In the genomic region with DNA sequence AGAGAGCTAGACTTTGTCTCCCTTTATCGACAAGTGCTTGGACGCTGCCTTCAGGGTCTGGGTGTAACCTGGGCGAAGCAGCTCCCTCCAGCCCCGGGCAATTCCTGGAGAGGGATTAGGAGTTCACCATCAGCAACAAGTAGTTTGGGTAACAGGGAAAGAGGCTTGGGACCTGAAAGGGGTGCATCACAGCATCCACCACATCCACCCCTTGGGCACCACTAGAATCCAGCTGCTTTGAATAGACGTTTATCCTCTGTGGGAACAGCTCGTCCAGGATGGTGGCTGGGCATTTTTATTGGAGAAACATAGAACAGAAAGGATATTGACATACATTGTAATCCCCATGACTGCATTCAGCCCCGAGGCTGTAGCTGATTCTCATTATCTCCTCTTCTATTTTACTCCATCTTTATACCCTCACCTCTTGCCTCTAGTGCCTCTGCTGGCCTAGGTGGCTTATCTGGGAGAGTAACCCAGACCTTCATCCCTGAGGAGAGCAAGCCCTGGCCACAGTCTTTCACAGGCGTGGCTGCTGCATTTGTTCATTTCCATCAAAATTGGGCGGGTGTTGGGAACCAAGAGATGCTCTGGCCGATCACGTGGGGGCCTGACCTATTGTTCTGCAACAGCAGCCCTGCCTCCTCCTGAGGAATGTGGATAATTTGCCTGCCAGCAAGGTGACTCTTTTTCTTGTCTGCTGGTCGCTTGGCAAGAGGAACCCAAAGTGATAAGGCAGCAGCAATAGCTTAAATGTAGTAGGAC, we compare ENCODE assay signal across 20 cellular contexts.
DNase-seq lines count a peak whose midpoint lies in the region; ATAC-seq and TF ChIP-seq lines count a peak whose summit lies in the region.
"Had no signal": no experiment of that assay in that cellular context is flagged by ENCODE, and none has a peak within 500 bp of the region (broad histone marks: within the 10 kb centered on the region; RNA-seq: fewer than 3 reads in every experiment).

No MANE protein-coding gene starts in this region.

- H3K9me3 ChIP-seq in HUES6 (ENCODE audit: control insufficient read depth, insufficient read depth, low read depth, low read length) (no peaks in the 10 kb centered on the region), SK-N-MC (ENCODE audit: low read depth, low read length) (no peaks in the 10 kb centered on the region), mesenchymal stem cell (ENCODE audit: control insufficient read depth, low read length) (no peaks in the 10 kb centered on the region), ovary (no peaks in the 10 kb centered on the region)
- H3K9me3 ChIP-seq: Peyer's patch had no signal

- H3K79me1 ChIP-seq in mesenchymal stem cell (replicated peaks; ENCODE audit: low read length, poor library complexity, severe bottlenecking) = no peaks in the 10 kb centered on the region

- H3K4me3 ChIP-seq in HUES6 (ENCODE audit: low read depth, low read length) = no peak overlapping the region
- peak overlapping the region; percentile 72; the same call in 1 of the 2 replicates for H3K4me3 ChIP-seq in SK-N-MC
- no peak overlapping the region for H3K4me3 ChIP-seq in mesenchymal stem cell (ENCODE audit: insufficient read depth in 1 of 2, low read depth in 1 of 2, low read length in 2 of 2)
- H3K4me3 ChIP-seq in ovary = no peak overlapping the region
- H3K4me3 ChIP-seq: GM23248, Peyer's patch had no signal

- no peaks in the 10 kb centered on the region for H3K27me3 ChIP-seq in HUES6 (ENCODE audit: control insufficient read depth, insufficient read depth, low read length)
- peaks cover 0 to 45% of the 10 kb centered on the region in 2 experiments for H3K27me3 ChIP-seq in mesenchymal stem cell (ENCODE audit: control insufficient read depth in 1 of 2, insufficient read depth in 1 of 2, low read length in 2 of 2)
- no peaks in the 10 kb centered on the region for H3K27me3 ChIP-seq in ovary

- no peak overlapping the region for H3K9ac ChIP-seq in HUES6 (ENCODE audit: low read length)
- H3K9ac ChIP-seq in SK-N-MC (ENCODE audit: insufficient read length) = no peak overlapping the region
- no peak overlapping the region for H3K9ac ChIP-seq in mesenchymal stem cell (ENCODE audit: low read length)
- H3K9ac ChIP-seq: GM23248 had no signal

- H3K4me1 ChIP-seq in HUES6 (ENCODE audit: control insufficient read depth, insufficient read depth, low read length) (peaks cover 37% of the 10 kb centered on the region), mesenchymal stem cell (ENCODE audit: control insufficient read depth, insufficient read depth, low read depth, low read length) (no peaks in the 10 kb centered on the region), ovary (ENCODE audit: insufficient read depth) (no peaks in the 10 kb centered on the region)

- no peak for TF ChIP-seq POLR2A in ovary (IDR thresholded peaks at IDR 0.05)

- no peak for TF ChIP-seq EP300 in ovary (IDR thresholded peaks at IDR 0.05)

- no peak overlapping the region for H3K23ac ChIP-seq in mesenchymal stem cell (ENCODE audit: low read length in 2 of 2)

- no peak overlapping the region for H3K14ac ChIP-seq in mesenchymal stem cell (ENCODE audit: low read length in 2 of 2)

- no peak overlapping the region for H2BK12ac ChIP-seq in mesenchymal stem cell (ENCODE audit: low read length in 2 of 2)

- 61% methylated on average over 9 of the region's 12 CpGs for WGBS in mesenchymal stem cell
- WGBS in ovary, 3 donors = 76 to 77% (median 77%) methylated on average over 12 of the region's 12 CpGs

- no peak for TF ChIP-seq CTCF in ovary (IDR thresholded peaks at IDR 0.05)

- H3K27ac ChIP-seq in HUES6 (ENCODE audit: low read depth, low read length) (peak overlapping the region; percentile 1; the same call in 1 of the 2 replicates), SK-N-MC (no peak overlapping the region), mesenchymal stem cell (ENCODE audit: low read length, poor library complexity, severe bottlenecking) (no peak overlapping the region), ovary (no peak overlapping the region)
- H3K27ac ChIP-seq: epithelial cell of prostate, GM23248, Peyer's patch had no signal

- no peak overlapping the region for H3K4ac ChIP-seq in mesenchymal stem cell (ENCODE audit: low read depth in 1 of 2, low read length in 2 of 2)

- no peak overlapping the region for H4K8ac ChIP-seq in mesenchymal stem cell (ENCODE audit: low read length)

- no peak overlapping the region for H4K91ac ChIP-seq in mesenchymal stem cell (ENCODE audit: low read length)

- H3K18ac ChIP-seq in mesenchymal stem cell (ENCODE audit: low read depth in 1 of 2, low read length in 2 of 2) = no peak overlapping the region

- peak; percentile 94 for DNase-seq in ELF-1 (ENCODE audit: low read depth, low spot score)
- no peak for DNase-seq in SK-N-MC (ENCODE audit: low read depth, low spot score)
- peak; percentile 62 for DNase-seq in iPS-NIHi7 (ENCODE audit: extremely low spot score)
- DNase-seq in mesenchymal stem cell = no peak
- DNase-seq in ovary = no peak
- DNase-seq: activated CD4-positive, alpha-beta memory T cell treated with anti-CD3 and anti-CD28 coated beads for 36 hours; activated CD8-positive, alpha-beta memory T cell treated with anti-CD3 and anti-CD28 coated beads, Interleukin-2, amount 50 U/mL, for 4 hours; activated naive CD4-positive, alpha-beta T cell treated with anti-CD3 and anti-CD28 coated beads, Interleukin-2, amount 50 U/mL, for 16 hours; DND-41; GM23248; IMR-90; NCI-H510A treated with DMSO at 0.1 percent for 48 hours; Peyer's patch; stimulated activated naive CD4-positive, alpha-beta T cell; T-helper 1 cell had no signal

- H2AFZ ChIP-seq in mesenchymal stem cell (ENCODE audit: low read depth, low read length) = no peak overlapping the region
- H2AFZ ChIP-seq: GM23248 had no signal

- H2BK120ac ChIP-seq in mesenchymal stem cell (ENCODE audit: low read depth, low read length) = no peak overlapping the region

- intact Hi-C loops in ovary (cut with DNase I) = loop anchor here in 2 of 4 donors (10.0 kb wide), 2 partner anchors 157 to 207 kb away; no protein-coding TSS in a partner anchor

- no peak overlapping the region for H2BK5ac ChIP-seq in mesenchymal stem cell (ENCODE audit: low read depth, low read length, poor library complexity, severe bottlenecking)

- no peak overlapping the region for H2BK15ac ChIP-seq in mesenchymal stem cell (ENCODE audit: low read depth, poor library complexity, severe bottlenecking)

- H2AK5ac ChIP-seq in mesenchymal stem cell (ENCODE audit: low read length, severe bottlenecking) = no peak overlapping the region

- H3K36me3 ChIP-seq in HUES6 (ENCODE audit: control insufficient read depth, insufficient read depth, low read length) = no peaks in the 10 kb centered on the region
- no peaks in the 10 kb centered on the region for H3K36me3 ChIP-seq in SK-N-MC (ENCODE audit: insufficient read depth, low read length)
- no peaks in the 10 kb centered on the region for H3K36me3 ChIP-seq in mesenchymal stem cell (ENCODE audit: control insufficient read depth in 1 of 2, insufficient read depth in 2 of 2, low read depth in 1 of 2, low read length in 2 of 2)
- H3K36me3 ChIP-seq in ovary = no peaks in the 10 kb centered on the region
- H3K36me3 ChIP-seq: Peyer's patch had no signal

- ATAC-seq in GM21786 (IDR thresholded peaks at IDR 0.05; ENCODE audit: unreplicated experiment) = no peak
- ATAC-seq: activated CD4-positive, CD25-positive, alpha-beta regulatory T cell treated with anti-CD3 and anti-CD28 coated beads, Interleukin-2, amount 50 U/mL, for 24 hours; sciatic nerve had no signal

- no peak overlapping the region for H3K4me2 ChIP-seq in mesenchymal stem cell (ENCODE audit: low read length, poor library complexity, severe bottlenecking)

Comparison
In these comparisons a context has a peak if more than half of its experiments do, and no peak if none do; other contexts are left out.
1. DNase-seq: peak in ELF-1 (single experiment) and iPS-NIHi7 (single experiment); none in SK-N-MC (single experiment), mesenchymal stem cell (single experiment) and ovary (0 of 5).